ENCODE assay signal across 8 cellular contexts in genomic region chr2:74472945-74473258, GRCh38. TPM values are rescaled to one million over a fixed set of nuclear protein-coding genes. Genes with fewer than 3 reads are reported as not detected.
DNase-seq lines count a peak whose midpoint lies in the region; ATAC-seq and TF ChIP-seq lines count a peak whose summit lies in the region.

No MANE protein-coding gene starts in this region.

- H3K9me3 ChIP-seq in SJSA1 (replicated peaks), result no peaks in the 10 kb centered on the region
- no peaks in the 10 kb centered on the region for H3K9me3 ChIP-seq in psoas muscle

- H3K27ac ChIP-seq in SJSA1, result peak overlapping the region; percentile 54
- H3K27ac ChIP-seq in psoas muscle, result peak overlapping the region; percentile 94

- H3K27me3 ChIP-seq in SJSA1 (replicated peaks) (no peaks in the 10 kb centered on the region), psoas muscle (ENCODE audit: insufficient read depth in 3 of 3, low read length in 2 of 3) (no peaks in the 10 kb centered on the region)

- intact Hi-C loops in psoas muscle (cut with DNase I), result no loop called here

- H3K36me3 ChIP-seq in SJSA1, result peaks cover 36% of the 10 kb centered on the region
- H3K36me3 ChIP-seq in psoas muscle (ENCODE audit: insufficient read depth in 1 of 2, low read depth in 1 of 2), result peaks cover 2 to 36% of the 10 kb centered on the region in 2 donors

- H3K4me1 ChIP-seq in SJSA1 (replicated peaks) (peaks cover 13% of the 10 kb centered on the region), psoas muscle (peaks cover 18% of the 10 kb centered on the region)

- ATAC-seq in GM18499 (IDR thresholded peaks at IDR 0.05; ENCODE audit: insufficient read depth, unreplicated experiment) (peak; percentile 6), psoas muscle (peak; percentile 6 to 16 (median 14)), GM19463 (IDR thresholded peaks at IDR 0.05; ENCODE audit: unreplicated experiment) (no peak)

- TF ChIP-seq CTCF in fibroblast of the aortic adventitia (IDR thresholded peaks at IDR 0.05; ENCODE audit: insufficient read depth, low read length) (no peak), psoas muscle (IDR thresholded peaks at IDR 0.05) (no peak)

- no peak for DNase-seq in SJSA1 (ENCODE audit: low read depth in 1 of 2, low spot score in 2 of 2)
- no peak for DNase-seq in fibroblast of the aortic adventitia (ENCODE audit: low read depth)
- DNase-seq in psoas muscle, result no peak
- no peak for DNase-seq in iPS-NIHi7 (ENCODE audit: extremely low spot score)
- DNase-seq in NCI-H1436 treated with DMSO at 0.1 percent for 48 hours (lab: John Stamatoyannopoulos, UW), result no peak
- DNase-seq in DMS153 (lab: John Stamatoyannopoulos, UW), result no peak

- peak overlapping the region; percentile 53 for H3K4me3 ChIP-seq in SJSA1
- peak overlapping the region; percentile 89 for H3K4me3 ChIP-seq in fibroblast of the aortic adventitia (ENCODE audit: low read depth, low read length)
- peak overlapping the region; percentile 99 for H3K4me3 ChIP-seq in psoas muscle

- 5 to 11% (median 10%) methylated on average over 7 of the region's 7 CpGs for WGBS in psoas muscle, 3 donors

RNA-seq across cellular contexts. Expression of gene MRPL53, which starts 0.4 kb away (rescaled TPM):
- 30.4 and 55.7 TPM in 2 replicates for total RNA-seq in SJSA1 (2014; rRNA removed; shearing (Covaris generic))
- total RNA-seq in fibroblast of the aortic adventitia (ENCODE audit: low replicate concordance), result 19.3 and 30.2 TPM in 2 replicates
- 100 to 1,000 TPM; 118 to 157 (median 138) TPM for total RNA-seq in psoas muscle
- polyA plus RNA-seq in psoas muscle, result 10 to 100 TPM; 63.7 to 90.0 (median 63.9) TPM

RNA-seq across cellular contexts. Expression of gene MOGS, which starts 7.7 kb away (rescaled TPM):
- total RNA-seq in SJSA1 (2014; rRNA removed; shearing (Covaris generic)), result 38.7 and 41.2 TPM in 2 replicates
- 15.2 and 25.3 TPM in 2 replicates for total RNA-seq in fibroblast of the aortic adventitia (ENCODE audit: low replicate concordance)
- total RNA-seq in psoas muscle, result 10 to 100 TPM; 17.1 to 26.4 (median 24.2) TPM
- polyA plus RNA-seq in psoas muscle, result 10 to 100 TPM; 19.8 to 38.8 (median 25.2) TPM

RNA-seq across cellular contexts. Expression of gene CCDC142, which starts 9.9 kb away (rescaled TPM):
- 5.4 and 12.4 TPM in 2 replicates for total RNA-seq in SJSA1 (2014; rRNA removed; shearing (Covaris generic))
- 25.4 and 27.7 TPM in 2 replicates for total RNA-seq in fibroblast of the aortic adventitia (ENCODE audit: low replicate concordance)
- 1 to 10 TPM; 2.7 to 8.3 (median 4.5) TPM for total RNA-seq in psoas muscle
- 1 to 10 TPM; 1.4 to 8.7 (median 2.5) TPM for polyA plus RNA-seq in psoas muscle

RNA-seq across cellular contexts. Expression of gene TTC31, which starts 10.0 kb away (rescaled TPM):
- total RNA-seq in SJSA1 (2014; rRNA removed; shearing (Covaris generic)), result 19.8 and 22.9 TPM in 2 replicates
- total RNA-seq in fibroblast of the aortic adventitia (ENCODE audit: low replicate concordance) (10.4 and 16.3 TPM in 2 replicates), psoas muscle (10 to 100 TPM in 1 of 4 donors, 1 to 10 TPM in 3; 5.4 to 10.1 (median 8.4) TPM)
- polyA plus RNA-seq in psoas muscle, result 10 to 100 TPM in 1 of 3 donors, 1 to 10 TPM in 2; 7.9 to 13.2 (median 9.4) TPM

RNA-seq across cellular contexts. Expression of gene WBP1, which starts 14.7 kb away (rescaled TPM):
- total RNA-seq in SJSA1 (2014; rRNA removed; shearing (Covaris generic)), result 36.1 and 39.6 TPM in 2 replicates
- total RNA-seq in fibroblast of the aortic adventitia (ENCODE audit: low replicate concordance) (24.4 and 27.6 TPM in 2 replicates), psoas muscle (10 to 100 TPM; 21.6 to 41.3 (median 23.4) TPM)
- 10 to 100 TPM; 19.4 to 26.2 (median 24.7) TPM for polyA plus RNA-seq in psoas muscle
